In the genomic region with DNA sequence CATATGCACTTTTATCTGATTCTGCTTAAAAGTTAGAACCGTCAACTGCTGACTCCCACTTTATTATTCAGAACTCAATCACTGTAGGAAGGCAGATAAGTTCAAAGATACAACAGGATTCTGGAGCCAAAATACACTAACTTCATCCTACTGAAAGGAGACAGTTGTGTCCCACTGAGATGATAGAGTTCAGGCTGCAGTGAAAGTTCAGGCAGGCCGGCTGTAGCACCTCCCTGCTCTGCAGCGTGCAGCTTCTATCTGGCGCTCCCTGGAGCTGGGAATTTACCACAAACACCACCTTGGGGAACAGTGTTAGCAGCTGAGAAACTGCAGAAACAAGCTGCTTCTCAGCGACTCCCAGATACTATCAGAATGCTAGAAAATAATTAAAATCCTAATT, we compare ENCODE assay signal across 1 cellular context.
TF ChIP-seq lines count a peak whose summit lies in the region.

No MANE protein-coding gene starts in this region.

TF ChIP-seq in HEK293, 187 proteins besides CTCF, POLR2A, EP300 and RAD21 (continued from another document):
- TF ChIP-seq, protein P1, sequence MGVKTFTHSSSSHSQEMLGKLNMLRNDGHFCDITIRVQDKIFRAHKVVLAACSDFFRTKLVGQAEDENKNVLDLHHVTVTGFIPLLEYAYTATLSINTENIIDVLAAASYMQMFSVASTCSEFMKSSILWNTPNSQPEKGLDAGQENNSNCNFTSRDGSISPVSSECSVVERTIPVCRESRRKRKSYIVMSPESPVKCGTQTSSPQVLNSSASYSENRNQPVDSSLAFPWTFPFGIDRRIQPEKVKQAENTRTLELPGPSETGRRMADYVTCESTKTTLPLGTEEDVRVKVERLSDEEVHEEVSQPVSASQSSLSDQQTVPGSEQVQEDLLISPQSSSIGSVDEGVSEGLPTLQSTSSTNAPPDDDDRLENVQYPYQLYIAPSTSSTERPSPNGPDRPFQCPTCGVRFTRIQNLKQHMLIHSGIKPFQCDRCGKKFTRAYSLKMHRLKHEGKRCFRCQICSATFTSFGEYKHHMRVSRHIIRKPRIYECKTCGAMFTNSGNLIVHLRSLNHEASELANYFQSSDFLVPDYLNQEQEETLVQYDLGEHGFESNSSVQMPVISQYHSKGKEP (tag by site-specific recombination; IDR thresholded peaks at IDR 0.05) = no peak
- TF ChIP-seq, protein P2, sequence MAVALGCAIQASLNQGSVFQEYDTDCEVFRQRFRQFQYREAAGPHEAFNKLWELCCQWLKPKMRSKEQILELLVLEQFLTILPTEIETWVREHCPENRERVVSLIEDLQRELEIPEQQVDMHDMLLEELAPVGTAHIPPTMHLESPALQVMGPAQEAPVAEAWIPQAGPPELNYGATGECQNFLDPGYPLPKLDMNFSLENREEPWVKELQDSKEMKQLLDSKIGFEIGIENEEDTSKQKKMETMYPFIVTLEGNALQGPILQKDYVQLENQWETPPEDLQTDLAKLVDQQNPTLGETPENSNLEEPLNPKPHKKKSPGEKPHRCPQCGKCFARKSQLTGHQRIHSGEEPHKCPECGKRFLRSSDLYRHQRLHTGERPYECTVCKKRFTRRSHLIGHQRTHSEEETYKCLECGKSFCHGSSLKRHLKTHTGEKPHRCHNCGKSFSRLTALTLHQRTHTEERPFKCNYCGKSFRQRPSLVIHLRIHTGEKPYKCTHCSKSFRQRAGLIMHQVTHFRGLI (tag by site-specific recombination; IDR thresholded peaks at IDR 0.05) = no peak
- TF ChIP-seq TRIM28 (IDR thresholded peaks at IDR 0.05; ENCODE audit: borderline replicate concordance, low read length) = peak; percentile 43; the same call in 1 of the 2 replicates
- no peak for TF ChIP-seq ZNF621 (tag by site-specific recombination; IDR thresholded peaks at IDR 0.05)
- TF ChIP-seq ZNF701 (tag by site-specific recombination; IDR thresholded peaks at IDR 0.05) = no peak
- TF ChIP-seq ZNF664 (tag by site-specific recombination; IDR thresholded peaks at IDR 0.05) = no peak
- no peak for TF ChIP-seq ZNF211 (tag by site-specific recombination; IDR thresholded peaks at IDR 0.05; ENCODE audit: low read depth)
- TF ChIP-seq ZNF350 (tag by site-specific recombination; IDR thresholded peaks at IDR 0.05) = no peak
- no peak for TF ChIP-seq ZNF549 (tag by site-specific recombination; IDR thresholded peaks at IDR 0.05)
- TF ChIP-seq, protein P3, sequence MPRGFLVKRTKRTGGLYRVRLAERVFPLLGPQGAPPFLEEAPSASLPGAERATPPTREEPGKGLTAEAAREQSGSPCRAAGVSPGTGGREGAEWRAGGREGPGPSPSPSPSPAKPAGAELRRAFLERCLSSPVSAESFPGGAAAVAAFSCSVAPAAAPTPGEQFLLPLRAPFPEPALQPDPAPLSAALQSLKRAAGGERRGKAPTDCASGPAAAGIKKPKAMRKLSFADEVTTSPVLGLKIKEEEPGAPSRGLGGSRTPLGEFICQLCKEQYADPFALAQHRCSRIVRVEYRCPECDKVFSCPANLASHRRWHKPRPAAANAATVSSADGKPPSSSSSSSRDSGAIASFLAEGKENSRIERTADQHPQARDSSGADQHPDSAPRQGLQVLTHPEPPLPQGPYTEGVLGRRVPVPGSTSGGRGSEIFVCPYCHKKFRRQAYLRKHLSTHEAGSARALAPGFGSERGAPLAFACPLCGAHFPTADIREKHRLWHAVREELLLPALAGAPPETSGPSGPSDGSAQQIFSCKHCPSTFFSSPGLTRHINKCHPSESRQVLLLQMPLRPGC (tag by site-specific recombination; IDR thresholded peaks at IDR 0.05) = no peak
- TF ChIP-seq HOXD13 (CRISPR knock-in tag; IDR thresholded peaks at IDR 0.05; ENCODE audit: borderline replicate concordance) = no peak
- no peak for TF ChIP-seq PRDM1 (tag by site-specific recombination; IDR thresholded peaks at IDR 0.05)
- TF ChIP-seq, protein P4, sequence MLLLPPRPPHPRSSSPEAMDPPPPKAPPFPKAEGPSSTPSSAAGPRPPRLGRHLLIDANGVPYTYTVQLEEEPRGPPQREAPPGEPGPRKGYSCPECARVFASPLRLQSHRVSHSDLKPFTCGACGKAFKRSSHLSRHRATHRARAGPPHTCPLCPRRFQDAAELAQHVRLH (tag by site-specific recombination; IDR thresholded peaks at IDR 0.05) = no peak
- TF ChIP-seq, protein P5, sequence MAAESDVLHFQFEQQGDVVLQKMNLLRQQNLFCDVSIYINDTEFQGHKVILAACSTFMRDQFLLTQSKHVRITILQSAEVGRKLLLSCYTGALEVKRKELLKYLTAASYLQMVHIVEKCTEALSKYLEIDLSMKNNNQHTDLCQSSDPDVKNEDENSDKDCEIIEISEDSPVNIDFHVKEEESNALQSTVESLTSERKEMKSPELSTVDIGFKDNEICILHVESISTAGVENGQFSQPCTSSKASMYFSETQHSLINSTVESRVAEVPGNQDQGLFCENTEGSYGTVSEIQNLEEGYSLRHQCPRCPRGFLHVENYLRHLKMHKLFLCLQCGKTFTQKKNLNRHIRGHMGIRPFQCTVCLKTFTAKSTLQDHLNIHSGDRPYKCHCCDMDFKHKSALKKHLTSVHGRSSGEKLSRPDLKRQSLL (tag by site-specific recombination; IDR thresholded peaks at IDR 0.05) = peak; percentile 73
- no peak for TF ChIP-seq ZNF223 (tag by site-specific recombination; IDR thresholded peaks at IDR 0.05)
- TF ChIP-seq SCRT2 (tag by site-specific recombination; IDR thresholded peaks at IDR 0.05) = no peak
- no peak for TF ChIP-seq ZNF473 (tag by site-specific recombination; IDR thresholded peaks at IDR 0.05)
- TF ChIP-seq SETDB1 (IDR thresholded peaks at IDR 0.05; ENCODE audit: insufficient read length, low read length) = no peak
TF ChIP-seq in HEK293: peak in this region for 4.
